Comparison of ENCODE assay signal across 13 cellular contexts in genomic region chr1:193700710-193701355, GRCh38.
DNase-seq lines count a peak whose midpoint lies in the region; ATAC-seq and TF ChIP-seq lines count a peak whose summit lies in the region.
"Had no signal": no experiment of that assay in that cellular context is flagged by ENCODE, and none has a peak within 500 bp of the region (broad histone marks: within the 10 kb centered on the region; RNA-seq: fewer than 3 reads in every experiment).

No MANE protein-coding gene starts in this region.

- intact Hi-C loops in activated T-helper 1 cell treated with anti-CD3 and anti-CD28 coated beads, Interleukin-12 subunit alpha, Interleukin-12 subunit beta, Interleukin-2, Interleukin-4 antibody, amounts not matched to agents 30 ng/mL and 10 ng/mL and 1 ng/mL, durations not matched to agents 14 hours and 24 hours and 36 hours (cut with micrococcal nuclease): loop anchor here (1.0 to 10.0 kb wide), 4 partner anchors 132 to 516 kb away; partner anchors contain the start of gene B3GALT2

- DNase-seq in CD4-positive, CD25-positive, alpha-beta regulatory T cell: peak in 2 of 3 donors; percentile 3 to 54
- DNase-seq in HFFc6 (peak; percentile 84), hepatocyte (ENCODE audit: low spot score) (peak; percentile 6), HK-2 (ENCODE audit: unreplicated experiment) (no peak), MM.1S (no peak), medulla oblongata (ENCODE audit: extremely low spot score) (no peak)
- no peak for DNase-seq in activated T-helper 1 cell treated with anti-CD3 and anti-CD28 coated beads, Interleukin-12 subunit alpha, Interleukin-12 subunit beta, Interleukin-2, Interleukin-4 antibody, amounts not matched to agents 30 ng/mL and 10 ng/mL and 1 ng/mL, durations not matched to agents 14 hours and 24 hours and 36 hours (ENCODE audit: low spot score)
- DNase-seq: activated CD4-positive, alpha-beta T cell treated with anti-CD3 and anti-CD28 coated beads for 4 hours; NCI-H2227 treated with DMSO at 0.1 percent for 48 hours; right cardiac atrium; SIG-M5 had no signal

- TF ChIP-seq CTCF in HFFc6 (IDR thresholded peaks at IDR 0.05) (no peak), hepatocyte (IDR thresholded peaks at IDR 0.05; ENCODE audit: poor library complexity) (no peak), MM.1S (IDR thresholded peaks at IDR 0.05; ENCODE audit: low read length) (no peak)

- no peaks in the 10 kb centered on the region for H3K79me2 ChIP-seq in hepatocyte
- no peaks in the 10 kb centered on the region for H3K79me2 ChIP-seq in MM.1S (ENCODE audit: low read length)

- H3K4me1 Mint-ChIP-seq in CD4-positive, CD25-positive, alpha-beta regulatory T cell: peaks cover 14 to 21% (median 19%) of the 10 kb centered on the region in 4 donors
- H3K4me1 Mint-ChIP-seq in HFFc6 (ENCODE audit: low read depth): peaks cover 56% of the 10 kb centered on the region
- H3K4me1 Mint-ChIP-seq in activated T-helper 1 cell treated with anti-CD3 and anti-CD28 coated beads, Interleukin-12 subunit alpha, Interleukin-12 subunit beta, Interleukin-2, Interleukin-4 antibody, amounts not matched to agents 30 ng/mL and 10 ng/mL and 1 ng/mL, durations not matched to agents 14 hours and 24 hours and 36 hours (ENCODE audit: low read depth): peaks cover 15% of the 10 kb centered on the region

- H3K36me3 ChIP-seq in CD4-positive, CD25-positive, alpha-beta regulatory T cell (ENCODE audit: control insufficient read depth, insufficient read depth, low read length): no peaks in the 10 kb centered on the region
- H3K36me3 ChIP-seq in hepatocyte (replicated peaks; ENCODE audit: insufficient read depth, low read depth): no peaks in the 10 kb centered on the region
- H3K36me3 ChIP-seq in MM.1S (replicated peaks; ENCODE audit: insufficient read depth, low read length): no peaks in the 10 kb centered on the region

- H4K20me1 ChIP-seq in hepatocyte (ENCODE audit: insufficient read depth, poor library complexity, severe bottlenecking) (no peaks in the 10 kb centered on the region), MM.1S (ENCODE audit: insufficient read depth, low read length) (no peaks in the 10 kb centered on the region)

- H3K27me3 Mint-ChIP-seq in CD4-positive, CD25-positive, alpha-beta regulatory T cell: no peaks in the 10 kb centered on the region
- H3K27me3 Mint-ChIP-seq in HFFc6 (ENCODE audit: insufficient read depth): 0 out of 2 replicates have a peak, but pooled peaks cover 3% of the 10 kb centered on the region
- H3K27me3 Mint-ChIP-seq in activated T-helper 1 cell treated with anti-CD3 and anti-CD28 coated beads, Interleukin-12 subunit alpha, Interleukin-12 subunit beta, Interleukin-2, Interleukin-4 antibody, amounts not matched to agents 30 ng/mL and 10 ng/mL and 1 ng/mL, durations not matched to agents 14 hours and 24 hours and 36 hours (ENCODE audit: insufficient read depth): no peaks in the 10 kb centered on the region

- peak; percentile 59 to 74 for ATAC-seq in CD4-positive, CD25-positive, alpha-beta regulatory T cell (ENCODE audit: low read depth in 2 of 2)
- no peak for ATAC-seq in GM21576 (IDR thresholded peaks at IDR 0.05; ENCODE audit: unreplicated experiment)
- ATAC-seq: right cardiac atrium had no signal

- H3K9me3 ChIP-seq in CD4-positive, CD25-positive, alpha-beta regulatory T cell (ENCODE audit: control insufficient read depth in 2 of 2, low read length in 2 of 2): no peaks in the 10 kb centered on the region
- H3K9me3 ChIP-seq in hepatocyte (ENCODE audit: low read depth) (no peaks in the 10 kb centered on the region), MM.1S (replicated peaks; ENCODE audit: insufficient read depth, low read length) (no peaks in the 10 kb centered on the region)

- H3K27me3 ChIP-seq in CD4-positive, CD25-positive, alpha-beta regulatory T cell (ENCODE audit: control insufficient read depth, insufficient read depth, low read length): no peaks in the 10 kb centered on the region
- no peaks in the 10 kb centered on the region for H3K27me3 ChIP-seq in hepatocyte
- H3K27me3 ChIP-seq in MM.1S (replicated peaks; ENCODE audit: insufficient read depth, low read length): no peaks in the 10 kb centered on the region

- H3K4me3 ChIP-seq in CD4-positive, CD25-positive, alpha-beta regulatory T cell (ENCODE audit: low read depth, low read length): no peak overlapping the region
- H3K4me3 ChIP-seq in hepatocyte (no peak overlapping the region), MM.1S (ENCODE audit: low read length) (no peak overlapping the region)

- no peak overlapping the region for H3K9ac ChIP-seq in MM.1S (ENCODE audit: low read length)
- H3K9ac ChIP-seq: KMS-11 had no signal

- no peaks in the 10 kb centered on the region for H3F3A ChIP-seq in MM.1S (ENCODE audit: insufficient read depth, low read length)

- peak overlapping the region; percentile 10 to 76 (median 16) for H3K27ac Mint-ChIP-seq in CD4-positive, CD25-positive, alpha-beta regulatory T cell
- peak overlapping the region; percentile 6 for H3K27ac Mint-ChIP-seq in HFFc6
- peak overlapping the region; percentile 20 for H3K27ac Mint-ChIP-seq in activated T-helper 1 cell treated with anti-CD3 and anti-CD28 coated beads, Interleukin-12 subunit alpha, Interleukin-12 subunit beta, Interleukin-2, Interleukin-4 antibody, amounts not matched to agents 30 ng/mL and 10 ng/mL and 1 ng/mL, durations not matched to agents 14 hours and 24 hours and 36 hours

- H3K4me1 ChIP-seq in CD4-positive, CD25-positive, alpha-beta regulatory T cell (ENCODE audit: control insufficient read depth, insufficient read depth, low read length, poor library complexity, severe bottlenecking): no peaks in the 10 kb centered on the region
- H3K4me1 ChIP-seq in hepatocyte (ENCODE audit: insufficient read depth) (no peaks in the 10 kb centered on the region), MM.1S (ENCODE audit: low read length) (no peaks in the 10 kb centered on the region)

- WGBS in hepatocyte (ENCODE audit: low lambda C conversion rate, missing lambda C conversion rate): 79% methylated on average over 3 of the region's 3 CpGs

- H3K27ac ChIP-seq in CD4-positive, CD25-positive, alpha-beta regulatory T cell (ENCODE audit: insufficient read depth, low read length, poor library complexity, severe bottlenecking): no peak overlapping the region
- H3K27ac ChIP-seq in hepatocyte: no peak overlapping the region
- H3K27ac ChIP-seq in MM.1S (ENCODE audit: low read length): no peak overlapping the region
- H3K27ac ChIP-seq: KMS-11 had no signal

- H2AFZ ChIP-seq in hepatocyte (no peak overlapping the region), MM.1S (ENCODE audit: low read length) (no peak overlapping the region)

- peaks cover 0 to 3% (median 2%) of the 10 kb centered on the region in 7 donors for H3K9me3 Mint-ChIP-seq in CD4-positive, CD25-positive, alpha-beta regulatory T cell
- H3K9me3 Mint-ChIP-seq in HFFc6: peaks cover 3% of the 10 kb centered on the region; the same call in 1 of the 2 replicates
- peaks cover 7% of the 10 kb centered on the region for H3K9me3 Mint-ChIP-seq in activated T-helper 1 cell treated with anti-CD3 and anti-CD28 coated beads, Interleukin-12 subunit alpha, Interleukin-12 subunit beta, Interleukin-2, Interleukin-4 antibody, amounts not matched to agents 30 ng/mL and 10 ng/mL and 1 ng/mL, durations not matched to agents 14 hours and 24 hours and 36 hours

- H3K9me2 ChIP-seq in hepatocyte (replicated peaks; ENCODE audit: insufficient read depth) (no peaks in the 10 kb centered on the region), MM.1S (replicated peaks; ENCODE audit: insufficient read depth, low read length) (no peaks in the 10 kb centered on the region)

- H3K4me2 ChIP-seq in hepatocyte (no peak overlapping the region), MM.1S (ENCODE audit: low read depth, low read length) (no peak overlapping the region)
- H3K4me2 ChIP-seq: KMS-11 had no signal

- H3K4me3 Mint-ChIP-seq in CD4-positive, CD25-positive, alpha-beta regulatory T cell: no peak overlapping the region
- no peak overlapping the region; the same call in 1 of the 2 replicates for H3K4me3 Mint-ChIP-seq in HFFc6
- no peak overlapping the region for H3K4me3 Mint-ChIP-seq in activated T-helper 1 cell treated with anti-CD3 and anti-CD28 coated beads, Interleukin-12 subunit alpha, Interleukin-12 subunit beta, Interleukin-2, Interleukin-4 antibody, amounts not matched to agents 30 ng/mL and 10 ng/mL and 1 ng/mL, durations not matched to agents 14 hours and 24 hours and 36 hours

- H3K36me3 Mint-ChIP-seq in CD4-positive, CD25-positive, alpha-beta regulatory T cell: peaks cover 7% of the 10 kb centered on the region
- peaks cover 3% of the 10 kb centered on the region; the same call in 1 of the 2 replicates for H3K36me3 Mint-ChIP-seq in HFFc6 (ENCODE audit: low read depth)
- H3K36me3 Mint-ChIP-seq in activated T-helper 1 cell treated with anti-CD3 and anti-CD28 coated beads, Interleukin-12 subunit alpha, Interleukin-12 subunit beta, Interleukin-2, Interleukin-4 antibody, amounts not matched to agents 30 ng/mL and 10 ng/mL and 1 ng/mL, durations not matched to agents 14 hours and 24 hours and 36 hours (ENCODE audit: low read depth): peaks cover 5% of the 10 kb centered on the region

Comparison
In these comparisons a context has a peak if more than half of its experiments do, and no peak if none do; other contexts are left out.
1. DNase-seq: peak in CD4-positive, CD25-positive, alpha-beta regulatory T cell (2 of 3), HFFc6 (single experiment) and hepatocyte (single experiment); none in activated T-helper 1 cell treated with anti-CD3 and anti-CD28 coated beads, Interleukin-12 subunit alpha, Interleukin-12 subunit beta, Interleukin-2, Interleukin-4 antibody, amounts not matched to agents 30 ng/mL and 10 ng/mL and 1 ng/mL, durations not matched to agents 14 hours and 24 hours and 36 hours (single experiment), HK-2 (single experiment), MM.1S (single experiment) and medulla oblongata (single experiment).
2. Peak in every context shown above with its lines, with median percentiles within 50 percentile points of each other: H3K27ac Mint-ChIP-seq.